Comparison of ENCODE assay signal across 1 cellular context in the genomic region with DNA sequence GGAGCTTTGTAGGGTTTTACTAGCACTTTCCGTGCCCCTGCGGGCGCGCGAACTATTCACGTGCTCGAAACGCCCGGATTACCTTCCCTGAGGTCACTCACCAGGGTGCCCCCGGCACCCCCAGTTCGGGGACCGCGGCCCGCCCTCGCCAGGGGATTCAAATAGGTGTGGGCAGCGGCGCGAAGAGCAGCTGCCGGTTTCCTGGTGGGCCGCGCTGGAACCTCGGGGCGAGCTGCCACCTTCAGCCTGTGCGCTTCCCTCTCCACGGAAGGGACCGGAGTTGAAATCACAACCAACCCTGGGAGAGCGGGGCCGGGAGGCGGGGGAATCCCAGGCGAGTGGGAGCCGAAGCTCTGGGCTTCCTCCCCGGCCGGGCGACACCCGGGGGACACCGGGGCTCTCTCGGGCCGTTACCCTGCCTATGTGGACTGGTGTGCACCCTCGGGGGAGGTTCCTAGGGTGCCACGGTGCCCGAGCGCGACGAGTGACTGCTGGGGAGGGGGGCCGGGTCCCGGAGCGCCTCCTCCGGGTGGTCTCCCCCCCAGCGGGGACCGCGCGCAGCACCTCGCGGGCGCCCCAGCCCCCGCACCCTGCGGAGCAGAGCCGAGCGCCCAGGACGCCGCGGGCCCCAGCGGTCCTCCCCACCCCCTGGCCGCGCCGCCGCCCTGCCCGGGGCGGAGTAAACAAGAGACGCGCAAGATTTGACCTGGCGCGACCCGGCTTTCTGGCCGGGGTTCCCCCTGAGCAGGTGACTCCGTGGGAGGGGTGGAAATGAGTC.
TF ChIP-seq lines count a peak whose summit lies in the region.

No MANE protein-coding gene starts in this region.

TF ChIP-seq in HepG2, 621 proteins besides CTCF, POLR2A, EP300 and RAD21 (continued from another document and continues in another):
- TF ChIP-seq ZXDC (CRISPR knock-in tag; IDR thresholded peaks at IDR 0.05) (no peak), ELF3 (CRISPR knock-in tag; IDR thresholded peaks at IDR 0.05) (peak; percentile 46; the same call in 1 of the 2 replicates), ZNF614 (CRISPR knock-in tag; IDR thresholded peaks at IDR 0.05; ENCODE audit: borderline replicate concordance) (no peak), ZNF619 (CRISPR knock-in tag; IDR thresholded peaks at IDR 0.05) (no peak), NFYB (CRISPR knock-in tag; IDR thresholded peaks at IDR 0.05) (no peak), ZNF839 (CRISPR knock-in tag; IDR thresholded peaks at IDR 0.05; ENCODE audit: borderline replicate concordance) (no peak; the same call in 1 of the 2 replicates), THAP8 (CRISPR knock-in tag; IDR thresholded peaks at IDR 0.05; ENCODE audit: borderline replicate concordance) (0 out of 2 replicates have a peak, but pooled peaks have one; percentile 73), ARHGAP35 (CRISPR knock-in tag; IDR thresholded peaks at IDR 0.05; ENCODE audit: borderline replicate concordance) (no peak; the same call in 1 of the 2 replicates), KLF12 (CRISPR knock-in tag; IDR thresholded peaks at IDR 0.05; ENCODE audit: borderline replicate concordance) (peak; percentile 56; the same call in 1 of the 2 replicates), RAD51 (IDR thresholded peaks at IDR 0.05; ENCODE audit: borderline replicate concordance) (no peak), MBNL3 (CRISPR knock-in tag; conservative IDR thresholded peaks at IDR 0.05) (no peak), PATZ1 (CRISPR knock-in tag; IDR thresholded peaks at IDR 0.05) (peak; percentile 90), NFATC3 (CRISPR knock-in tag; IDR thresholded peaks at IDR 0.05) (no peak), CBFB (CRISPR knock-in tag; IDR thresholded peaks at IDR 0.05) (no peak), GPN1 (CRISPR knock-in tag; IDR thresholded peaks at IDR 0.05; ENCODE audit: borderline replicate concordance) (no peak), ZBTB34 (CRISPR knock-in tag; IDR thresholded peaks at IDR 0.05) (no peak), ATAD3A (CRISPR knock-in tag; IDR thresholded peaks at IDR 0.05) (no peak)
- TF ChIP-seq, protein P1, sequence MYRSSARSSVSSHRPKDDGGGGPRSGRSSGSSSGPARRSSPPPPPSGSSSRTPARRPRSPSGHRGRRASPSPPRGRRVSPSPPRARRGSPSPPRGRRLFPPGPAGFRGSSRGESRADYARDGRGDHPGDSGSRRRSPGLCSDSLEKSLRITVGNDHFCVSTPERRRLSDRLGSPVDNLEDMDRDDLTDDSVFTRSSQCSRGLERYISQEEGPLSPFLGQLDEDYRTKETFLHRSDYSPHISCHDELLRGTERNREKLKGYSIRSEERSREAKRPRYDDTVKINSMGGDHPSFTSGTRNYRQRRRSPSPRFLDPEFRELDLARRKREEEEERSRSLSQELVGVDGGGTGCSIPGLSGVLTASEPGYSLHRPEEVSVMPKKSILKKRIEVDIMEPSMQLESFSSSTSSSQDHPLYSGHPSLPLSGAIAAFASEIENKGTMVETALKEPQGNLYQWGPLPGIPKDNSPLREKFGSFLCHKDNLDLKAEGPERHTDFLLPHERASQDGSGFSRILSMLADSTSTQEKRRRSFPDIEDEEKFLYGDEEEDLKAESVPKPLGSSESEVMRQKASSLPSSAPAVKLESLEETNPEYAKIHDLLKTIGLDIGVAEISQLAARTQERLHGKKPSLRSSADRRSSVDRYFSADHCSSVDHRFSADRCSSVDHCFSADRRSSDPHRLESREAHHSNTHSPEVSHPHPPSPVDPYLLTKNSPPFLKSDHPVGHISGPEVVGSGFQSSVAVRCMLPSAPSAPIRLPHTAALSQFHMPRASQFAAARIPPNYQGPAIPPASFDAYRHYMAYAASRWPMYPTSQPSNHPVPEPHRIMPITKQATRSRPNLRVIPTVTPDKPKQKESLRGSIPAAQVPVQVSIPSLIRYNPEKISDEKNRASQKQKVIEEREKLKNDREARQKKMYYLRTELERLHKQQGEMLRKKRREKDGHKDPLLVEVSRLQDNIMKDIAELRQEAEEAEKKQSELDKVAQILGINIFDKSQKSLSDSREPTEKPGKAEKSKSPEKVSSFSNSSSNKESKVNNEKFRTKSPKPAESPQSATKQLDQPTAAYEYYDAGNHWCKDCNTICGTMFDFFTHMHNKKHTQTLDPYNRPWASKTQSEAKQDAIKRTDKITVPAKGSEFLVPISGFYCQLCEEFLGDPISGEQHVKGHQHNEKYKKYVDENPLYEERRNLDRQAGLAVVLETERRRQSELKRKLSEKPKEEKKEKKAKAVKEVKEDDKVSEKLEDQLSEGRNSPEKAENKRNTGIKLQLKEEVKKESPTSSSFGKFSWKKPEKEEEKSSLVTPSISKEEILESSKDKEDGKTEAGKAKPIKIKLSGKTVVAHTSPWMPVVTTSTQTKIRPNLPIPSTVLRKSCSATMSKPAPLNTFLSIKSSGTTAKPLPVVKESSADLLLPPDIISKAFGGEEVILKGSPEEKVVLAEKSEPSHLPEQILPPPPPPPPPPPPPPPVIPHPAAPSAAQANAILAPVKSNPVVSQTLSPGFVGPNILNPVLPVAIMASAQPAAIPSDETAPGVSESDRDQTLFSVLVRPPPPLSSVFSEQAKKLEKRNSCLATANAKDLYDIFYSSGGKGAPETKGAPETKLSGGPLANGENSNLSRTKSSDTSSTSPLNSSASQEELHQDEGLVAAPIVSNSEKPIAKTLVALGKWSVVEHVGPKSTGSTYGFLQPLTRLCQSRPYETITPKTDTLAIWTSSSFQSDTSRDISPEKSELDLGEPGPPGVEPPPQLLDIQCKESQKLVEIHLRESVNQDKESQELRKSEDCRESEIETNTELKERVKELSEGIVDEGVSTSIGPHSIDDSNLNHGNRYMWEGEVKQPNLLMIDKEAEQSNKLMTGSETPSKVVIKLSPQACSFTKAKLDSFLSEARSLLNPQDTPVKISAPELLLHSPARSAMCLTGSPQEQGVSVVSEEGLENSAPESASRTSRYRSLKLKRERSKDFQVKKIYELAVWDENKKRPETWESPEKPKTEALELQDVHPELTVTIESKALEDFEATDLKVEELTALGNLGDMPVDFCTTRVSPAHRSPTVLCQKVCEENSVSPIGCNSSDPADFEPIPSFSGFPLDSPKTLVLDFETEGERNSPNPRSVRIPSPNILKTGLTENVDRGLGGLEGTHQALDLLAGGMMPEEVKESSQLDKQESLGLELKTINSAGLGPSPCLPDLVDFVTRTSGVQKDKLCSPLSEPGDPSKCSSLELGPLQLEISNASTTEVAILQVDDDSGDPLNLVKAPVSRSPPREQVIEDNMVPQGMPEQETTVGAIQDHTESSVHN (CRISPR knock-in tag; IDR thresholded peaks at IDR 0.05) = no peak
- TF ChIP-seq, protein P2, sequence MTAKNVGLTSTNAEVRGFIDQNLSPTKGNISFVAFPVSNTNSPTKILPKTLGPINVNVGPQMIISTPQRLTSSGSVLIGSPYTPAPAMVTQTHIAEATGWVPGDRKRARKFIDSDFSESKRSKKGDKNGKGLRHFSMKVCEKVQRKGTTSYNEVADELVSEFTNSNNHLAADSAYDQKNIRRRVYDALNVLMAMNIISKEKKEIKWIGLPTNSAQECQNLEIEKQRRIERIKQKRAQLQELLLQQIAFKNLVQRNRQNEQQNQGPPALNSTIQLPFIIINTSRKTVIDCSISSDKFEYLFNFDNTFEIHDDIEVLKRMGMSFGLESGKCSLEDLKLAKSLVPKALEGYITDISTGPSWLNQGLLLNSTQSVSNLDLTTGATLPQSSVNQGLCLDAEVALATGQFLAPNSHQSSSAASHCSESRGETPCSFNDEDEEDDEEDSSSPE (CRISPR knock-in tag; IDR thresholded peaks at IDR 0.05) = peak; percentile 43
- TF ChIP-seq, protein P3, sequence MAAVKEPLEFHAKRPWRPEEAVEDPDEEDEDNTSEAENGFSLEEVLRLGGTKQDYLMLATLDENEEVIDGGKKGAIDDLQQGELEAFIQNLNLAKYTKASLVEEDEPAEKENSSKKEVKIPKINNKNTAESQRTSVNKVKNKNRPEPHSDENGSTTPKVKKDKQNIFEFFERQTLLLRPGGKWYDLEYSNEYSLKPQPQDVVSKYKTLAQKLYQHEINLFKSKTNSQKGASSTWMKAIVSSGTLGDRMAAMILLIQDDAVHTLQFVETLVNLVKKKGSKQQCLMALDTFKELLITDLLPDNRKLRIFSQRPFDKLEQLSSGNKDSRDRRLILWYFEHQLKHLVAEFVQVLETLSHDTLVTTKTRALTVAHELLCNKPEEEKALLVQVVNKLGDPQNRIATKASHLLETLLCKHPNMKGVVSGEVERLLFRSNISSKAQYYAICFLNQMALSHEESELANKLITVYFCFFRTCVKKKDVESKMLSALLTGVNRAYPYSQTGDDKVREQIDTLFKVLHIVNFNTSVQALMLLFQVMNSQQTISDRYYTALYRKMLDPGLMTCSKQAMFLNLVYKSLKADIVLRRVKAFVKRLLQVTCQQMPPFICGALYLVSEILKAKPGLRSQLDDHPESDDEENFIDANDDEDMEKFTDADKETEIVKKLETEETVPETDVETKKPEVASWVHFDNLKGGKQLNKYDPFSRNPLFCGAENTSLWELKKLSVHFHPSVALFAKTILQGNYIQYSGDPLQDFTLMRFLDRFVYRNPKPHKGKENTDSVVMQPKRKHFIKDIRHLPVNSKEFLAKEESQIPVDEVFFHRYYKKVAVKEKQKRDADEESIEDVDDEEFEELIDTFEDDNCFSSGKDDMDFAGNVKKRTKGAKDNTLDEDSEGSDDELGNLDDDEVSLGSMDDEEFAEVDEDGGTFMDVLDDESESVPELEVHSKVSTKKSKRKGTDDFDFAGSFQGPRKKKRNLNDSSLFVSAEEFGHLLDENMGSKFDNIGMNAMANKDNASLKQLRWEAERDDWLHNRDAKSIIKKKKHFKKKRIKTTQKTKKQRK (IDR thresholded peaks at IDR 0.05; ENCODE audit: low read length) = no peak
- TF ChIP-seq, protein P4, sequence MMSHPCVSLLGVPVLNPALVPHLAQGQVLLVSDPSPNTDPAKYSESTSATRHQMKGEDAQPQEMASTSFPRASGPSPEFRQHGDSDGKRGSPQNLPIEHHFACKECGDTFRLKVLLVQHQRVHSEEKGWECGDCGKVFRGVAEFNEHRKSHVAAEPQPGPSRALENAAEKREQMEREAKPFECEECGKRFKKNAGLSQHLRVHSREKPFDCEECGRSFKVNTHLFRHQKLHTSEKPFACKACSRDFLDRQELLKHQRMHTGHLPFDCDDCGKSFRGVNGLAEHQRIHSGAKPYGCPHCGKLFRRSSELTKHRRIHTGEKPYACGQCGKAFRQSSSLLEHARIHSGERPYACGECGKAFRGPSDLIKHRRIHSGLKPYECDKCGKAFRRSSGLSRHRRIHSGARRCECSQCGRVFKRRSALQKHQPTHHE (CRISPR knock-in tag; IDR thresholded peaks at IDR 0.05; ENCODE audit: borderline replicate concordance) = no peak
